ENCODE assay signal across 1 cellular context in the genomic region with DNA sequence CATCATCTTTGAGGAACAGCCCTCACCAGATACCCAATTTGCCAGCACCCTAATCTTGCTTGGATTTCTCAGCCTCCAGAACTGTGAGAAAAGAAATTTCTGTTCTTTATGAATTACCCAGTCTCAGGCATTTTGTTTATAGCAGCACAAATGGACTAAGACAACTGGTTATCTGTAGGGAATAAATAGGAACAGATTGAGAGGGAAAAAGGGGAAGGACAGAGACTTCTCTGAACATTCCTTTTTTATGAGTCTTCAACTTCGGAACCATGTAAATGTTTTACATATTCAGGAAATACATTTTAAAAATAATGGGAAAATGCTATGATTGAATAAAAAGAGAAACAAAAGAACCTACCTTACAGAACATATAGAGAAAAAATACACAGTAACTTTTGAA.
TF ChIP-seq lines count a peak whose summit lies in the region.

No MANE protein-coding gene starts in this region.

TF ChIP-seq in IMR-90, 13 proteins besides CTCF, POLR2A, EP300 and RAD21:
- TF ChIP-seq BHLHE40 (IDR thresholded peaks at IDR 0.05; ENCODE audit: low read depth, low read length) (no peak), MAZ (IDR thresholded peaks at IDR 0.05; ENCODE audit: borderline replicate concordance, low read depth, low read length) (no peak), MXI1 (IDR thresholded peaks at IDR 0.05; ENCODE audit: borderline replicate concordance, low read depth, low read length) (no peak)
